ENCODE assay signal across 10 cellular contexts in genomic region chr10:88080213-88080612, GRCh38.
DNase-seq lines count a peak whose midpoint lies in the region; ATAC-seq, FAIRE-seq and TF ChIP-seq lines count a peak whose summit lies in the region.
"Had no signal": no experiment of that assay in that cellular context is flagged by ENCODE, and none has a peak within 500 bp of the region (broad histone marks: within the 10 kb centered on the region; RNA-seq: fewer than 3 reads in every experiment).

No MANE protein-coding gene starts in this region.

- H3K4me2 ChIP-seq in H1 (ENCODE audit: insufficient read depth in 1 of 2, low read depth in 2 of 2, low read length in 2 of 2) = no peak overlapping the region

- H3K9ac ChIP-seq in H1 (replicated peaks in 1 of 4; ENCODE audit: extremely low read depth in 1 of 4, low read depth in 3 of 4, low read length in 3 of 4) = no peak overlapping the region

- 0 out of 2 replicates have a peak overlapping the region, but pooled peaks have one; percentile 17 for H2AFZ ChIP-seq in H1 (ENCODE audit: low read length)

- 76% methylated on average over 3 of the region's 3 CpGs; no CpG with 5 or more reads in 1 of the 2 experiments for WGBS in H1 (ENCODE audit: extremely low coverage in 1 of 2, insufficient coverage in 1 of 2, insufficient read length in 1 of 2, insufficient replicate concordance in 2 of 2, low coverage in 1 of 2, low lambda C conversion rate in 2 of 2, missing lambda C conversion rate in 1 of 2), 2 experiments

- no peak overlapping the region for H4K5ac ChIP-seq in H1 (ENCODE audit: insufficient read length, low read depth, low read length)

- no peak overlapping the region for H2BK5ac ChIP-seq in H1 (ENCODE audit: low read depth, low read length)

- H3K56ac ChIP-seq in H1 (replicated peaks; ENCODE audit: insufficient read length, low read depth, low read length) = no peak overlapping the region

- intact Hi-C loops in vagina (cut with DNase I) = no loop called here

- peaks cover 12 to 27% of the 10 kb centered on the region in 2 donors for H3K4me1 Mint-ChIP-seq in effector memory CD8-positive, alpha-beta T cell (ENCODE audit: low read depth in 2 of 2)

- no peak overlapping the region for H3K18ac ChIP-seq in H1 (ENCODE audit: extremely low read depth, low read length)

- POLR2A ChIA-PET in H1 (lab: Charles Lee; ENCODE audit: partially characterized antibody) = no interaction called here

- no peaks in the 10 kb centered on the region for H3K36me3 Mint-ChIP-seq in effector memory CD8-positive, alpha-beta T cell (ENCODE audit: insufficient read depth)

- no peak overlapping the region for H3K4me3 Mint-ChIP-seq in effector memory CD8-positive, alpha-beta T cell
- H3K4me3 Mint-ChIP-seq: central memory CD8-positive, alpha-beta T cell had no signal

- no peak overlapping the region for H3K4me3 ChIP-seq in H1 (ENCODE audit: extremely low read depth in 1 of 4, insufficient read depth in 2 of 4, low read depth in 3 of 4, low read length in 4 of 4)
- no peak overlapping the region for H3K4me3 ChIP-seq in vagina
- H3K4me3 ChIP-seq: right atrium auricular region had no signal

- H3K4me1 ChIP-seq in H1 (replicated peaks in 1 of 4; ENCODE audit: control insufficient read depth in 3 of 4, insufficient read depth in 4 of 4, low read length in 3 of 4) (peaks cover 0 to 3% (median 0%) of the 10 kb centered on the region in 4 experiments; a peak in 1 of 7 replicates), vagina (peaks cover 26% of the 10 kb centered on the region)

- H3K27me3 ChIP-seq in H1 (replicated peaks in 1 of 4; ENCODE audit: control insufficient read depth in 3 of 4, extremely low read depth in 1 of 4, insufficient read depth in 3 of 4, low read length in 3 of 4) (no peaks in the 10 kb centered on the region), vagina (no peaks in the 10 kb centered on the region)
- H3K27me3 ChIP-seq: right atrium auricular region had no signal

- H4K91ac ChIP-seq in H1 (replicated peaks; ENCODE audit: insufficient read length, low read length) = no peak overlapping the region

- H3K4ac ChIP-seq in H1 (replicated peaks; ENCODE audit: insufficient read length, low read depth, low read length) = no peak overlapping the region

- DNase-seq in ACHN (peak; percentile 80), H1 (ENCODE audit: low read depth in 1 of 2, low spot score in 2 of 2) (no peak), NCI-H1105 (lab: John Stamatoyannopoulos, UW) (no peak), SKM-1 (lab: John Stamatoyannopoulos, UW; ENCODE audit: unreplicated experiment) (no peak), vagina (ENCODE audit: extremely low spot score in 2 of 2) (no peak)
- DNase-seq in effector memory CD8-positive, alpha-beta T cell = no peak

- H3K9me3 ChIP-seq in H1 (ENCODE audit: insufficient read depth in 2 of 2, low read depth in 1 of 2, low read length in 1 of 2) = no peaks in the 10 kb centered on the region
- no peaks in the 10 kb centered on the region for H3K9me3 ChIP-seq in vagina
- H3K9me3 ChIP-seq: right atrium auricular region had no signal

- H3K27ac ChIP-seq in H1 (ENCODE audit: low read depth, low read length) = no peak overlapping the region
- no peak overlapping the region for H3K27ac ChIP-seq in vagina
- H3K27ac ChIP-seq: right atrium auricular region had no signal

- no peak for TF ChIP-seq POLR2A in H1 (IDR thresholded peaks at IDR 0.05; ENCODE audit: control extremely low read depth in 1 of 2, low read depth in 2 of 2, low read length in 2 of 2)
- TF ChIP-seq POLR2A in vagina (IDR thresholded peaks at IDR 0.05) = no peak

- H3K79me1 ChIP-seq in H1 (ENCODE audit: low read depth, low read length) = no peaks in the 10 kb centered on the region

- no peak overlapping the region for H3K23ac ChIP-seq in H1 (ENCODE audit: insufficient read length)

- peaks cover 0 to 7% of the 10 kb centered on the region in 2 donors for H3K27me3 Mint-ChIP-seq in effector memory CD8-positive, alpha-beta T cell
- H3K27me3 Mint-ChIP-seq: central memory CD8-positive, alpha-beta T cell had no signal

- FAIRE-seq in H1 (lab: Jason Lieb, UNC) = no peak

- no peak overlapping the region for H2BK20ac ChIP-seq in H1 (ENCODE audit: low read length)

- no peak overlapping the region for H4K8ac ChIP-seq in H1 (ENCODE audit: extremely low read depth, insufficient read depth, low read length)

- H2BK120ac ChIP-seq in H1 (replicated peaks; ENCODE audit: low read depth, low read length) = no peak overlapping the region

- H3K36me3 ChIP-seq in H1 (ENCODE audit: control insufficient read depth in 2 of 4, insufficient read depth in 4 of 4, low read length in 3 of 4) = no peaks in the 10 kb centered on the region
- H3K36me3 ChIP-seq in vagina = no peaks in the 10 kb centered on the region
- H3K36me3 ChIP-seq: right atrium auricular region had no signal

- CTCF ChIA-PET in H1 (lab: Charles Lee; ENCODE audit: partially characterized antibody) = interaction anchor here (0.8 to 1.2 kb wide), 4 partner anchors 11 to 230 kb away, joined by 3 read pairs; no protein-coding TSS in a partner anchor

- no peak for TF ChIP-seq RAD21 in H1 (IDR thresholded peaks at IDR 0.05 in 1 of 2, conservative IDR thresholded peaks at IDR 0.05 in 1 of 2; ENCODE audit: low read depth in 2 of 2, low read length in 2 of 2)

- no peak overlapping the region for H3K14ac ChIP-seq in H1 (ENCODE audit: insufficient read length)

- TF ChIP-seq EP300 in H1 (IDR thresholded peaks at IDR 0.05; ENCODE audit: borderline replicate concordance in 1 of 2, low read depth in 2 of 2, low read length in 2 of 2) = no peak

- H3K9me3 Mint-ChIP-seq in effector memory CD8-positive, alpha-beta T cell = no peaks in the 10 kb centered on the region
- H3K9me3 Mint-ChIP-seq: central memory CD8-positive, alpha-beta T cell had no signal

- H2AK5ac ChIP-seq in H1 (ENCODE audit: low read depth, low read length) = no peak overlapping the region

- in situ Hi-C loops in ACHN (cut with HindIII; ENCODE audit: low pct_ligation_motif_present, low pct_unique_long_range_greater_than_20kb, low sequenced_read_pairs) = no loop called here

- H2BK12ac ChIP-seq in H1 (ENCODE audit: low read depth, low read length) = no peak overlapping the region

- TF ChIP-seq CTCF in H1 (IDR thresholded peaks at IDR 0.05; ENCODE audit: control extremely low read depth in 1 of 3, insufficient read depth in 1 of 3, low read depth in 1 of 3, low read length in 3 of 3) (no peak), vagina (IDR thresholded peaks at IDR 0.05) (no peak)

- no peaks in the 10 kb centered on the region for H4K20me1 ChIP-seq in H1 (replicated peaks in 1 of 2; ENCODE audit: control insufficient read depth in 1 of 2, insufficient read depth in 2 of 2, low read length in 2 of 2)

- no peak overlapping the region for H3K27ac Mint-ChIP-seq in effector memory CD8-positive, alpha-beta T cell

- no peaks in the 10 kb centered on the region for H3K79me2 ChIP-seq in H1 (ENCODE audit: control insufficient read depth in 1 of 2, insufficient read depth in 2 of 2, low read length in 2 of 2)

- H2BK15ac ChIP-seq in H1 (ENCODE audit: low read length) = no peak overlapping the region

- no peaks in the 10 kb centered on the region for H3K23me2 ChIP-seq in H1 (ENCODE audit: low read depth, low read length)

- ATAC-seq in GM19035 (IDR thresholded peaks at IDR 0.05; ENCODE audit: unreplicated experiment) = peak; percentile 53
- ATAC-seq in HG03139 (IDR thresholded peaks at IDR 0.05; ENCODE audit: unreplicated experiment) = peak; percentile 49
- no peak for ATAC-seq in effector memory CD8-positive, alpha-beta T cell (replicated peaks)

TF ChIP-seq in H1, 55 proteins besides CTCF, POLR2A, EP300 and RAD21:
- no peak for TF ChIP-seq TAF7 (optimal IDR thresholded peaks at IDR 0.05; ENCODE audit: borderline replicate concordance, low read depth, low read length)
- TF ChIP-seq BRCA1 (IDR thresholded peaks at IDR 0.05; ENCODE audit: low read depth, low read length) = no peak
- TF ChIP-seq NANOG (IDR thresholded peaks at IDR 0.05; ENCODE audit: insufficient read depth, low read depth, low read length, poor library complexity, severe bottlenecking) = no peak
- TF ChIP-seq SAP30 (IDR thresholded peaks at IDR 0.05; ENCODE audit: insufficient read depth, insufficient replicate concordance, low read length) = no peak
- TF ChIP-seq SRF (IDR thresholded peaks at IDR 0.05; ENCODE audit: low read depth, low read length) = no peak
- TF ChIP-seq MAFK (IDR thresholded peaks at IDR 0.05; ENCODE audit: low read depth, low read length) = no peak
- TF ChIP-seq MAX (IDR thresholded peaks at IDR 0.05) = no peak
- TF ChIP-seq SP4 (IDR thresholded peaks at IDR 0.05; ENCODE audit: low read length) = no peak
- TF ChIP-seq POLR2AphosphoS5 (IDR thresholded peaks at IDR 0.05; ENCODE audit: low read depth, low read length) = no peak
- TF ChIP-seq EGR1 (IDR thresholded peaks at IDR 0.05; ENCODE audit: borderline replicate concordance, low read depth, low read length) = no peak
- no peak for TF ChIP-seq CREB1 (IDR thresholded peaks at IDR 0.05)
- TF ChIP-seq CTBP2 (IDR thresholded peaks at IDR 0.05; ENCODE audit: borderline replicate concordance, insufficient read depth, insufficient read length, low read length) = no peak
- TF ChIP-seq FOSL1 (IDR thresholded peaks at IDR 0.05; ENCODE audit: insufficient read depth, low read depth, low read length) = no peak
- no peak for TF ChIP-seq KDM4A (IDR thresholded peaks at IDR 0.05; ENCODE audit: low read depth, low read length, severe bottlenecking)
- TF ChIP-seq SUZ12 (IDR thresholded peaks at IDR 0.05; ENCODE audit: low read length) = no peak
- no peak for TF ChIP-seq KDM1A (IDR thresholded peaks at IDR 0.05; ENCODE audit: borderline replicate concordance, low read length)
- TF ChIP-seq HDAC2 (IDR thresholded peaks at IDR 0.05; ENCODE audit: borderline replicate concordance in 1 of 2, low read depth in 2 of 2, low read length in 2 of 2) = no peak
- no peak for TF ChIP-seq PHF8 (conservative IDR thresholded peaks at IDR 0.05; ENCODE audit: low read depth, low read length)
- TF ChIP-seq CEBPB (IDR thresholded peaks at IDR 0.05; ENCODE audit: low read depth, low read length) = no peak
- TF ChIP-seq CHD2 (IDR thresholded peaks at IDR 0.05; ENCODE audit: low read length) = no peak
